ENCODE assay signal across 8 cellular contexts in the genomic region with DNA sequence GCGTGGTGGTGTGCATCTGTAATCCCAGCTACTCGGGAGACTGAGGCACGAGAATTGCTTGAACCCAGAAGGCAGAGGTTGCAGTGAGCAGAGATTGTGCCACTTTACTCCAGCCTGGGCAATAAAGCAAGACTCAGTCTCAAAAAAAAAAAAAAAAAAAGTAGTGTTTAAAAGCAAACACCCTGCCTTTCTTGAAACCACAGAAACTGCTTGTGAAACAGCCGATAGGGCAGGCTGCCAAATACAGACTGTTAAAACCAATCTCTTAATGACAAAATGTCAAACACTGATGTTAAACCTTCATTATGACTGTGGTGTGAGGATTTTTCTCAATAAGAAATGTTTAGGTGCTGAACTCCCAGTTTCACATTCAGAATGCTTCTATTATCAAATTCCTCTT. TPM values are rescaled to one million over a fixed set of nuclear protein-coding genes. Genes with fewer than 3 reads are reported as not detected.
A peak's percentile ranks its signal among the peaks of the same experiment; 100 is the strongest.
DNase-seq lines count a peak whose midpoint lies in the region; FAIRE-seq and TF ChIP-seq lines count a peak whose summit lies in the region.
"Had no signal": no experiment of that assay in that cellular context is flagged by ENCODE, and none has a peak within 500 bp of the region (broad histone marks: within the 10 kb centered on the region; RNA-seq: fewer than 3 reads in every experiment).

No MANE protein-coding gene starts in this region.

- H3K9me3 ChIP-seq in Loucy (ENCODE audit: insufficient read depth, low read depth, low read length) (no peaks in the 10 kb centered on the region), endothelial cell of umbilical vein (replicated peaks; ENCODE audit: control insufficient read depth, insufficient read depth, low read length) (no peaks in the 10 kb centered on the region)
- H3K9me3 ChIP-seq: SJSA1 had no signal

- TF ChIP-seq POLR2A in endothelial cell of umbilical vein (IDR thresholded peaks at IDR 0.05; ENCODE audit: low read depth, low read length) = no peak

- H3K9me1 ChIP-seq in endothelial cell of umbilical vein (replicated peaks; ENCODE audit: control insufficient read depth, extremely low read depth, insufficient read depth, low read length) = no peaks in the 10 kb centered on the region

- H2AFZ ChIP-seq in Loucy (ENCODE audit: low read length) = no peak overlapping the region
- no peak overlapping the region for H2AFZ ChIP-seq in endothelial cell of umbilical vein (ENCODE audit: low read depth, low read length)

- H3K4me3 Mint-ChIP-seq in nephron progenitor cell = no peak overlapping the region

- H4K20me1 ChIP-seq in Loucy (ENCODE audit: insufficient read depth, low read length, poor library complexity, severe bottlenecking) = peaks cover 46% of the 10 kb centered on the region
- H4K20me1 ChIP-seq in endothelial cell of umbilical vein (replicated peaks; ENCODE audit: control insufficient read depth, extremely low read depth, insufficient read depth, low read length) = no peaks in the 10 kb centered on the region

- intact Hi-C loops in endothelial cell of umbilical vein (cut with micrococcal nuclease) = no loop called here

- peak overlapping the region; percentile 50 for H3K4me2 ChIP-seq in Loucy (ENCODE audit: low read depth, low read length, poor library complexity, severe bottlenecking)
- H3K4me2 ChIP-seq in endothelial cell of umbilical vein (ENCODE audit: insufficient read depth, low read length) = no peak overlapping the region

- H3K36me3 ChIP-seq in Loucy (ENCODE audit: insufficient read depth, low read length) (peaks cover 15% of the 10 kb centered on the region; the same call in 1 of the 2 replicates), endothelial cell of umbilical vein (ENCODE audit: control insufficient read depth in 2 of 2, extremely low read depth in 1 of 2, insufficient read depth in 2 of 2, low read length in 2 of 2) (peaks cover 0 to 4% of the 10 kb centered on the region in 2 experiments)

- CTCF ChIA-PET in endothelial cell of umbilical vein (lab: Charles Lee) = interaction anchor here (1.7 kb wide), 1 partner anchor 80 kb away, joined by 4 read pairs; no protein-coding TSS in a partner anchor

- H3K9ac ChIP-seq in Loucy (ENCODE audit: low read depth, low read length, poor library complexity, severe bottlenecking) (peak overlapping the region; percentile 7), endothelial cell of umbilical vein (replicated peaks; ENCODE audit: extremely low read depth, insufficient read depth, low read length) (no peak overlapping the region)

- H3K4me1 ChIP-seq in Loucy (ENCODE audit: insufficient read depth, low read length, poor library complexity, severe bottlenecking) = peaks cover 68% of the 10 kb centered on the region
- peaks cover 8% of the 10 kb centered on the region for H3K4me1 ChIP-seq in endothelial cell of umbilical vein (ENCODE audit: control insufficient read depth, extremely low read depth, insufficient read depth, low read length)
- H3K4me1 ChIP-seq: SJSA1 had no signal

- peaks cover 25% of the 10 kb centered on the region for H3K36me3 Mint-ChIP-seq in nephron progenitor cell (ENCODE audit: low read depth)

- H3K4me1 Mint-ChIP-seq in nephron progenitor cell = peaks cover 80% of the 10 kb centered on the region

- no TSS peak for BruUV-seq in endothelial cell of umbilical vein (replicated peaks; lab: Mats Ljungman, UMichigan)

- H3K9me2 ChIP-seq in Loucy (replicated peaks; ENCODE audit: low read depth, low read length) = no peaks in the 10 kb centered on the region

- no peaks in the 10 kb centered on the region for H3K27me3 Mint-ChIP-seq in nephron progenitor cell (ENCODE audit: low read depth, poor library complexity)

- DNase-seq in GM20000 (ENCODE audit: low spot score) (peak; percentile 80), endothelial cell of umbilical vein (ENCODE audit: low read depth, low spot score) (no peak), D341Med (ENCODE audit: low spot score) (no peak), nephron progenitor cell (no peak)
- peak; percentile 77 to 86 for DNase-seq in activated CD4-positive, alpha-beta T cell treated with anti-CD3 and anti-CD28 coated beads, Interleukin-2, amount 50 U/mL, for 48 hours
- peak; percentile 56 for DNase-seq in stimulated activated CD4-positive, alpha-beta T cell treated with anti-CD3 and anti-CD28 coated beads, Interleukin-4, amount 100 ng/mL, for 4 hours

- H3K9me3 Mint-ChIP-seq in nephron progenitor cell = no peaks in the 10 kb centered on the region

- H3K27me3 ChIP-seq in Loucy (ENCODE audit: insufficient read depth, low read length, poor library complexity, severe bottlenecking) (no peaks in the 10 kb centered on the region), endothelial cell of umbilical vein (ENCODE audit: control insufficient read depth in 2 of 2, insufficient read depth in 2 of 2, low read length in 2 of 2) (no peaks in the 10 kb centered on the region)
- H3K27me3 ChIP-seq: SJSA1 had no signal

- peak; percentile 24 for FAIRE-seq in endothelial cell of umbilical vein (lab: Jason Lieb, UNC)

- dilution Hi-C loops in endothelial cell of umbilical vein (cut with MboI; ENCODE audit: extremely low pct_ligation_motif_present, low sequenced_read_pairs) = no loop called here

- H3K4me3 ChIP-seq in Loucy (ENCODE audit: low read length, poor library complexity, severe bottlenecking) (peak overlapping the region; percentile 9), endothelial cell of umbilical vein (replicated peaks in 1 of 3; ENCODE audit: insufficient read depth in 1 of 3, low read depth in 1 of 3, low read length in 3 of 3) (no peak overlapping the region)
- H3K4me3 ChIP-seq: SJSA1 had no signal

- POLR2A ChIA-PET in endothelial cell of umbilical vein (lab: Charles Lee) = no interaction called here

- peaks cover 8% of the 10 kb centered on the region for H3F3A ChIP-seq in Loucy (ENCODE audit: low read depth)

- H3K27ac Mint-ChIP-seq in nephron progenitor cell = no peak overlapping the region

- TF ChIP-seq CTCF in GM20000 (IDR thresholded peaks at IDR 0.05; ENCODE audit: extremely low read depth, missing control alignments) = no peak
- TF ChIP-seq CTCF in Loucy (conservative IDR thresholded peaks at IDR 0.05; ENCODE audit: low read length) = no peak
- TF ChIP-seq CTCF in endothelial cell of umbilical vein (IDR thresholded peaks at IDR 0.05; ENCODE audit: extremely low read depth in 1 of 2, insufficient read depth in 1 of 2, low read depth in 1 of 2, low read length in 2 of 2) = no peak
- TF ChIP-seq CTCF in nephron progenitor cell (IDR thresholded peaks at IDR 0.05) = no peak

- H3K27ac ChIP-seq in endothelial cell of umbilical vein (ENCODE audit: insufficient read depth, low read depth, low read length) = no peak overlapping the region
- H3K27ac ChIP-seq: SJSA1 had no signal

- H3K79me2 ChIP-seq in Loucy (ENCODE audit: insufficient read depth, low read length) = peaks cover 70% of the 10 kb centered on the region
- peaks cover 55% of the 10 kb centered on the region for H3K79me2 ChIP-seq in endothelial cell of umbilical vein (ENCODE audit: control insufficient read depth, insufficient read depth, low read length)

TF ChIP-seq in endothelial cell of umbilical vein, 7 proteins besides CTCF, POLR2A, EP300 and RAD21:
- no peak for TF ChIP-seq EZH2 (IDR thresholded peaks at IDR 0.05; ENCODE audit: borderline replicate concordance, low read depth, low read length, severe bottlenecking)
- no peak for TF ChIP-seq GATA2 (IDR thresholded peaks at IDR 0.05; ENCODE audit: insufficient read depth, insufficient read length, low read depth, low read length)
- no peak for TF ChIP-seq MAX (IDR thresholded peaks at IDR 0.05; ENCODE audit: insufficient read depth, insufficient read length)
- no peak for TF ChIP-seq FOS (IDR thresholded peaks at IDR 0.05; ENCODE audit: borderline replicate concordance, insufficient read depth, low read length)
- TF ChIP-seq POLR2AphosphoS5 (IDR thresholded peaks at IDR 0.05; ENCODE audit: insufficient read depth, low read depth, low read length) = no peak
- no peak for TF ChIP-seq MYC (IDR thresholded peaks at IDR 0.05; ENCODE audit: low read depth, low read length)
- TF ChIP-seq JUN (IDR thresholded peaks at IDR 0.05; ENCODE audit: borderline replicate concordance, insufficient read depth, insufficient read length, low read depth) = no peak
TF ChIP-seq in endothelial cell of umbilical vein: peak in this region for 0.

RNA-seq across cellular contexts. Expression of gene MARK2, which starts 27.3 kb away (rescaled TPM):
- 33.4 and 34.7 TPM in 2 replicates for total RNA-seq in endothelial cell of umbilical vein
- polyA plus RNA-seq in endothelial cell of umbilical vein = 16.6 and 16.7 TPM in 2 replicates
- 19.1 and 19.9 TPM in 2 replicates for polyA plus RNA-seq in endothelial cell of umbilical vein (2011; cell fraction: cytosol; rRNA removed)
- 23.1 and 28.7 TPM in 2 replicates for polyA plus RNA-seq in endothelial cell of umbilical vein (2011; cell fraction: nucleus; rRNA removed)
- 19.7 and 21.0 TPM in 2 replicates for polyA plus RNA-seq in endothelial cell of umbilical vein (2012)
- 18.3 and 34.6 TPM in 2 replicates for polyA minus RNA-seq in endothelial cell of umbilical vein
- 45.0 TPM for polyA minus RNA-seq in endothelial cell of umbilical vein (2011; cell fraction: cytosol; rRNA and poly(A)+ RNA removed)
- polyA minus RNA-seq in endothelial cell of umbilical vein (2011; cell fraction: nucleus; rRNA and poly(A)+ RNA removed) = 14.6 and 18.9 TPM in 2 replicates

RNA-seq across cellular contexts. Expression of gene RCOR2, which starts 50.8 kb away (rescaled TPM):
- 0.13 and 1.7 TPM in 2 replicates for total RNA-seq in endothelial cell of umbilical vein
- 0.43 and 0.63 TPM in 2 replicates for polyA plus RNA-seq in endothelial cell of umbilical vein
- polyA plus RNA-seq in endothelial cell of umbilical vein (2011; cell fraction: cytosol; rRNA removed) = 0.45 and 0.59 TPM in 2 replicates
- 0.59 and 0.66 TPM in 2 replicates for polyA plus RNA-seq in endothelial cell of umbilical vein (2011; cell fraction: nucleus; rRNA removed)
- polyA plus RNA-seq in endothelial cell of umbilical vein (2012) = 0.28 and 0.30 TPM in 2 replicates
- polyA minus RNA-seq in endothelial cell of umbilical vein = 0.36 and 0.70 TPM in 2 replicates
- 1.3 TPM for polyA minus RNA-seq in endothelial cell of umbilical vein (2011; cell fraction: cytosol; rRNA and poly(A)+ RNA removed)
- 0.24 TPM in 1 of 2 replicates, not detected in the other for polyA minus RNA-seq in endothelial cell of umbilical vein (2011; cell fraction: nucleus; rRNA and poly(A)+ RNA removed)

RNA-seq across cellular contexts. Expression of gene SPINDOC, which starts 53.0 kb away (rescaled TPM):
- 51.5 and 54.5 TPM in 2 replicates for total RNA-seq in endothelial cell of umbilical vein
- 29.4 and 33.8 TPM in 2 replicates for polyA plus RNA-seq in endothelial cell of umbilical vein
- polyA plus RNA-seq in endothelial cell of umbilical vein (2011; cell fraction: cytosol; rRNA removed) = 28.8 and 40.1 TPM in 2 replicates
- polyA plus RNA-seq in endothelial cell of umbilical vein (2011; cell fraction: nucleus; rRNA removed) = 25.6 and 28.9 TPM in 2 replicates
- 38.6 and 39.9 TPM in 2 replicates for polyA plus RNA-seq in endothelial cell of umbilical vein (2012)
- 12.0 and 19.1 TPM in 2 replicates for polyA minus RNA-seq in endothelial cell of umbilical vein
- 26.4 TPM for polyA minus RNA-seq in endothelial cell of umbilical vein (2011; cell fraction: cytosol; rRNA and poly(A)+ RNA removed)
- polyA minus RNA-seq in endothelial cell of umbilical vein (2011; cell fraction: nucleus; rRNA and poly(A)+ RNA removed) = 6.8 and 10.4 TPM in 2 replicates

Comparison
In these comparisons a context has a peak if more than half of its experiments do, and no peak if none do; other contexts are left out.
1. DNase-seq: peak in GM20000 (single experiment), activated CD4-positive, alpha-beta T cell treated with anti-CD3 and anti-CD28 coated beads, Interleukin-2, amount 50 U/mL, for 48 hours (2 of 2) and stimulated activated CD4-positive, alpha-beta T cell treated with anti-CD3 and anti-CD28 coated beads, Interleukin-4, amount 100 ng/mL, for 4 hours (2 of 2); none in endothelial cell of umbilical vein (single experiment), D341Med (single experiment) and nephron progenitor cell (single experiment).